22 cellular contexts compared by ENCODE assay signal in the genomic region with DNA sequence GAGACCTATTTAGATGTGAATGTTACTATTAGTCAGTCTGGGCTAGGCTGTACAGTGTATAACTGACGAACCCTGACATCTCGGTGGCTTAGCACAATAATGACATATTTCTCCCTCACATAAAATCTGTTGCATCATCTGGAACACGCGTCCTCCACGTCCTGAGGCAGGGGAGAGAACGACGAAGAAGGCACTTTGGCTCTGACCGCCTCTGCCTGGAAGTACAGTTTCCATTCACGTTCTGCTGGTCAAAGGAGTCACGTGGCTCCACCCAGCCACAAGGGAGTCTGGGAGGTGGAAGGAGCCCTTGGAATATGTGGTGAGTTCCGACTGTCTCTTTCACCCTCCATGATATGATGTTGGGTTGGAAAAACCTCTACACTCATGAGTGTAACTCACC. TPM values are rescaled to one million over a fixed set of nuclear protein-coding genes. Genes with fewer than 3 reads are reported as not detected.
DNase-seq lines count a peak whose midpoint lies in the region; ATAC-seq, FAIRE-seq and TF ChIP-seq lines count a peak whose summit lies in the region.
"Had no signal": no experiment of that assay in that cellular context is flagged by ENCODE, and none has a peak within 500 bp of the region (broad histone marks: within the 10 kb centered on the region; RNA-seq: fewer than 3 reads in every experiment).

No MANE protein-coding gene starts in this region.

- no peak overlapping the region for H2BK15ac ChIP-seq in neuronal stem cell (ENCODE audit: low read length)

- no peak for TF ChIP-seq CTCF in K562 (IDR thresholded peaks at IDR 0.05 in 2 of 3, conservative IDR thresholded peaks at IDR 0.05 in 1 of 3; ENCODE audit: insufficient read depth in 2 of 3, low read depth in 1 of 3, low read length in 3 of 3)

- DNase-seq in HTR-8/SVneo (ENCODE audit: insufficient read length, low spot score) (no peak), K562 (ENCODE audit: extremely low read depth in 1 of 4, low spot score in 3 of 4) (no peak), neuronal stem cell (ENCODE audit: low spot score) (no peak), NOMO-1 (lab: John Stamatoyannopoulos, UW; ENCODE audit: unreplicated experiment in 2 of 2) (no peak), DMS 273 (lab: John Stamatoyannopoulos, UW; ENCODE audit: unreplicated experiment) (no peak), middle frontal gyrus (ENCODE audit: extremely low spot score, low spot score) (no peak)
- DNase-seq: ACHN; BE2C; C1 segment of cervical spinal cord; CD4-positive, alpha-beta memory T cell; CD4-positive, CD25-positive, alpha-beta regulatory T cell; CD8-positive, alpha-beta memory T cell; COR-L47; DMS79 treated with DMSO at 0.1 percent for 48 hours; GF-D8 had no signal

- no peak for TF ChIP-seq EP300 in Ishikawa (IDR thresholded peaks at IDR 0.05; ENCODE audit: borderline replicate concordance)
- no peak for TF ChIP-seq EP300 in K562 (IDR thresholded peaks at IDR 0.05; ENCODE audit: low read length)

- no TSS peak for BruUV-seq in K562 (replicated peaks; lab: Mats Ljungman, UMichigan)

- no peak overlapping the region for H3K4me3 ChIP-seq in K562
- H3K4me3 ChIP-seq in neuronal stem cell (ENCODE audit: low read length in 2 of 2) = no peak overlapping the region
- H3K4me3 ChIP-seq: A549, BLaER1 had no signal

- no peak for TF ChIP-seq POLR2A in K562 (conservative IDR thresholded peaks at IDR 0.05)

- no peak overlapping the region for H2AK5ac ChIP-seq in neuronal stem cell (ENCODE audit: low read depth, low read length)

- in situ Hi-C loops in K562 (cut with MboI) = no loop called here

- no peak overlapping the region for H2BK5ac ChIP-seq in neuronal stem cell (ENCODE audit: low read length)

- H3K27ac ChIP-seq in K562 (ENCODE audit: extremely low read depth, low read depth, low read length) (no peak overlapping the region; the same call in 2 of the 3 replicates), neuronal stem cell (replicated peaks; ENCODE audit: low read length) (no peak overlapping the region)
- H3K27ac ChIP-seq: 22Rv1, A549, BLaER1 had no signal

- FAIRE-seq in HTR-8/SVneo (lab: Jason Lieb, UNC) (peak; percentile 4), K562 (lab: Jason Lieb, UNC) (no peak)
- FAIRE-seq: A549, G401.6, GM12891, GM18507 had no signal

- peak overlapping the region; percentile 55 for H3K18ac ChIP-seq in neuronal stem cell (ENCODE audit: low read length)

- no peak overlapping the region for H3K23ac ChIP-seq in neuronal stem cell (ENCODE audit: low read depth, low read length, poor library complexity)

- WGBS in K562 (ENCODE audit: insufficient coverage, low coverage, missing lambda C conversion rate) = 20% methylated on average over 11 of the region's 11 CpGs
- no CpG with 5 or more reads among the region's 11 CpGs for WGBS in neuronal stem cell (ENCODE audit: extremely low coverage in 2 of 2, insufficient read length in 2 of 2, insufficient replicate concordance in 1 of 2), 2 donors

- H3K14ac ChIP-seq in neuronal stem cell (ENCODE audit: low read length) = no peak overlapping the region

- no peaks in the 10 kb centered on the region for H3K79me2 ChIP-seq in K562 (ENCODE audit: control insufficient read depth, insufficient read depth, low read length)

- peak overlapping the region in 1 of 2 experiments; percentile 36; a peak in 1 of 4 replicates for H3K9ac ChIP-seq in K562 (ENCODE audit: insufficient read depth in 1 of 2, low read depth in 2 of 2, low read length in 2 of 2)
- no peak overlapping the region for H3K9ac ChIP-seq in neuronal stem cell (ENCODE audit: low read depth, low read length, poor library complexity)
- H3K9ac ChIP-seq: BLaER1 had no signal

- no peak overlapping the region for H2BK12ac ChIP-seq in neuronal stem cell (ENCODE audit: low read length)

- no peak for TF ChIP-seq RAD21 in Ishikawa (IDR thresholded peaks at IDR 0.05; ENCODE audit: low read depth)
- no peak for TF ChIP-seq RAD21 in K562 (CRISPR knock-in tag; conservative IDR thresholded peaks at IDR 0.05 in 1 of 2, IDR thresholded peaks at IDR 0.05 in 1 of 2)

- H3K4ac ChIP-seq in neuronal stem cell (ENCODE audit: low read length) = no peak overlapping the region

- no peak overlapping the region for H2BK120ac ChIP-seq in neuronal stem cell (ENCODE audit: low read depth, low read length)

- H3K36me3 ChIP-seq in K562 (ENCODE audit: control insufficient read depth, insufficient read depth, low read length) (no peaks in the 10 kb centered on the region), neuronal stem cell (replicated peaks in 1 of 2; ENCODE audit: control insufficient read depth in 2 of 2, insufficient read depth in 2 of 2, low read length in 2 of 2) (no peaks in the 10 kb centered on the region)
- H3K36me3 ChIP-seq: BE2C, BLaER1 had no signal

- H3K27me3 ChIP-seq in K562 (ENCODE audit: control insufficient read depth in 2 of 2, insufficient read depth in 2 of 2, low read length in 2 of 2) (no peaks in the 10 kb centered on the region), neuronal stem cell (ENCODE audit: control insufficient read depth in 3 of 3, insufficient read depth in 3 of 3, low read depth in 1 of 3, low read length in 3 of 3) (peaks cover 0 to 3% (median 0%) of the 10 kb centered on the region in 3 experiments)
- H3K27me3 ChIP-seq: BE2C, BLaER1 had no signal

- H4K8ac ChIP-seq in neuronal stem cell (ENCODE audit: low read depth, low read length) = no peak overlapping the region

- H2AFZ ChIP-seq in K562 (ENCODE audit: low read depth, low read length) (peak overlapping the region; percentile 29), neuronal stem cell (ENCODE audit: low read length) (no peak overlapping the region)

- POLR2A ChIA-PET in K562 (lab: Yijun Ruan, JAX) = interaction anchor here (0.5 kb wide), 1 partner anchor 9 kb away, joined by 3 read pairs; no protein-coding TSS in a partner anchor

- peak; percentile 41; the same call in 1 of the 3 replicates for ATAC-seq in K562
- ATAC-seq: A549 had no signal

- H3K4me2 ChIP-seq in K562 (ENCODE audit: insufficient read depth, low read length) = no peak overlapping the region; the same call in 1 of the 2 replicates
- no peak overlapping the region for H3K4me2 ChIP-seq in neuronal stem cell (ENCODE audit: insufficient read depth, low read length, poor library complexity, severe bottlenecking)
- H3K4me2 ChIP-seq: A549, BLaER1 had no signal

- intact Hi-C loops in K562 (cut with micrococcal nuclease) = no loop called here

- no peaks in the 10 kb centered on the region for H3K9me1 ChIP-seq in K562 (ENCODE audit: control insufficient read depth, insufficient read depth, low read length)

- CTCF ChIA-PET in K562 (lab: Yijun Ruan, JAX; ENCODE audit: low intra/inter-chr PET ratio) = no interaction called here

- no peaks in the 10 kb centered on the region for H3K9me3 ChIP-seq in K562 (replicated peaks; ENCODE audit: control insufficient read depth, insufficient read depth, low read depth, low read length)
- peaks cover 0 to 3% of the 10 kb centered on the region in 2 donors for H3K9me3 ChIP-seq in neuronal stem cell (replicated peaks in 1 of 2; ENCODE audit: control insufficient read depth in 2 of 2, insufficient read depth in 1 of 2, low read depth in 1 of 2, low read length in 2 of 2)
- H3K9me3 ChIP-seq: BE2C had no signal

- H3K4me1 ChIP-seq in K562 (replicated peaks in 1 of 2; ENCODE audit: control insufficient read depth in 2 of 2, insufficient read depth in 2 of 2, low read length in 2 of 2) (peaks cover 7 to 13% of the 10 kb centered on the region in 2 experiments; a peak in 4 of 5 replicates), neuronal stem cell (ENCODE audit: control insufficient read depth in 2 of 2, insufficient read depth in 1 of 2, low read depth in 1 of 2, low read length in 2 of 2) (peaks cover 0 to 6% of the 10 kb centered on the region in 2 donors)
- H3K4me1 ChIP-seq: BE2C had no signal

- H4K20me1 ChIP-seq in K562 (replicated peaks; ENCODE audit: control insufficient read depth, insufficient read depth, low read length) = no peaks in the 10 kb centered on the region
- H4K20me1 ChIP-seq: BLaER1 had no signal

- no peak overlapping the region for H4K91ac ChIP-seq in neuronal stem cell (ENCODE audit: low read depth, low read length, poor library complexity)

- no peaks in the 10 kb centered on the region for H3K79me1 ChIP-seq in neuronal stem cell (ENCODE audit: low read depth, low read length)

TF ChIP-seq in Ishikawa, 13 proteins besides CTCF, POLR2A, EP300 and RAD21:
- TF ChIP-seq, protein P1, sequence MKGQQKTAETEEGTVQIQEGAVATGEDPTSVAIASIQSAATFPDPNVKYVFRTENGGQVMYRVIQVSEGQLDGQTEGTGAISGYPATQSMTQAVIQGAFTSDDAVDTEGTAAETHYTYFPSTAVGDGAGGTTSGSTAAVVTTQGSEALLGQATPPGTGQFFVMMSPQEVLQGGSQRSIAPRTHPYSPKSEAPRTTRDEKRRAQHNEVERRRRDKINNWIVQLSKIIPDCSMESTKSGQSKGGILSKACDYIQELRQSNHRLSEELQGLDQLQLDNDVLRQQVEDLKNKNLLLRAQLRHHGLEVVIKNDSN (IDR thresholded peaks at IDR 0.05) = peak; percentile 41
- no peak for TF ChIP-seq NFIC (IDR thresholded peaks at IDR 0.05)
TF ChIP-seq in Ishikawa: peak in this region for 1.

TF ChIP-seq in K562, 482 proteins besides CTCF, POLR2A, EP300 and RAD21 (continues in another document):
- TF ChIP-seq GABPA (tag; conservative IDR thresholded peaks at IDR 0.05; ENCODE audit: low read depth) = no peak

RNA-seq across cellular contexts. Expression of a gene that starts 55.1 kb away (rescaled TPM):
- 3.5 and 6.3 TPM in 2 replicates for total RNA-seq in K562 (2011; cell fraction: chromatin; rRNA removed; ENCODE audit: low replicate concordance)
- 5.3 and 8.8 TPM in 2 replicates for total RNA-seq in K562 (2011; cell fraction: nucleolus; rRNA removed)
- total RNA-seq in K562 (2011; cell fraction: nucleoplasm; rRNA removed) = 4.4 and 6.4 TPM in 2 replicates
- total RNA-seq in K562 (2014; rRNA removed) (3.9 and 4.7 TPM in 2 replicates), K562 (2014; rRNA removed; fragmentation: Illumina TruSeq; extraction: Trizol) (1.3 and 2.0 TPM in 2 replicates), K562 (2015; rRNA removed; fragmentation: Illumina TruSeq; extraction: Trizol) (4.4 and 4.5 TPM in 2 replicates), K562 (2021) (8.2 and 9.4 TPM in 2 replicates)
- polyA plus RNA-seq in K562 (2011; rRNA removed) (2.8 and 5.9 TPM in 2 replicates), K562 (2014; fragmentation: Illumina TruSeq; extraction: Trizol) (3.0 and 3.7 TPM in 2 replicates), K562 (2014; fragmentation: Nextera tagmentation; extraction: Ambion mirVana) (under 1 TPM; 0.27 to 0.30 TPM), K562 (2014; rRNA removed) (4.6 and 5.8 TPM in 2 replicates)
- polyA plus RNA-seq in K562 (2011; cell fraction: cytosol; rRNA removed) = 5.3 and 7.6 TPM in 2 replicates
- 1.1 and 2.4 TPM in 2 replicates for polyA plus RNA-seq in K562 (2011; cell fraction: nucleus; rRNA removed)
- 9.2 and 23.4 TPM in 2 replicates for polyA plus RNA-seq in K562 (2012)
- polyA minus RNA-seq in K562 (2011; rRNA and poly(A)+ RNA removed) = 1.8 and 3.5 TPM in 2 replicates
- 2.4 and 4.0 TPM in 2 replicates for polyA minus RNA-seq in K562 (2011; cell fraction: cytosol; rRNA and poly(A)+ RNA removed)
- 2.3 and 3.4 TPM in 2 replicates for polyA minus RNA-seq in K562 (2011; cell fraction: nucleus; rRNA and poly(A)+ RNA removed)
- 51.9 TPM for polyA plus RNA-seq in neuronal stem cell (2013, experiment 1 of 2)
- 51.1 TPM for polyA plus RNA-seq in neuronal stem cell (2013, experiment 2 of 2)
